1 cellular context compared by ENCODE assay signal in the genomic region with DNA sequence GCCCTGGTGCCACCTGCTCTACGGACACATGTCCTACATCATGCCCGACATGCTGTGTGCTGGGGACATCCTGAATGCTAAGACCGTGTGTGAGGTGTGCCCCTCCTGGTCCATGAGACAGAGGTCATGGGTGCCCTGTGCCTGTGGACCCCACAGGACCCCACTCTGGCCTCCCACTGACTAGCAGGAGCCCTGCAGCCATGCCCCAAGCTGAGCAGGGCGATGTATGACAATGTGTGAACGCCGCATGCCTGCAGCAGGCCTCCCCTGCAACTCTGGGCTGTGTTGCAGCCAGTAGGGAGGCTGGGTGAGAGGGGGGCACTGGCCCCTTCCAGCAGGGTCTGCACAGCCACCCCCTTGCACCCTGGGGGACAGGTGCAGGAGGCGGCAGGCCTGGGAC.
TF ChIP-seq lines count a peak whose summit lies in the region.

No MANE protein-coding gene starts in this region.

TF ChIP-seq in K562, 482 proteins besides CTCF, POLR2A, EP300 and RAD21:
- TF ChIP-seq, protein P1, sequence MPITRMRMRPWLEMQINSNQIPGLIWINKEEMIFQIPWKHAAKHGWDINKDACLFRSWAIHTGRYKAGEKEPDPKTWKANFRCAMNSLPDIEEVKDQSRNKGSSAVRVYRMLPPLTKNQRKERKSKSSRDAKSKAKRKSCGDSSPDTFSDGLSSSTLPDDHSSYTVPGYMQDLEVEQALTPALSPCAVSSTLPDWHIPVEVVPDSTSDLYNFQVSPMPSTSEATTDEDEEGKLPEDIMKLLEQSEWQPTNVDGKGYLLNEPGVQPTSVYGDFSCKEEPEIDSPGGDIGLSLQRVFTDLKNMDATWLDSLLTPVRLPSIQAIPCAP (CRISPR knock-in tag; IDR thresholded peaks at IDR 0.05; ENCODE audit: borderline replicate concordance), result no peak
- no peak for TF ChIP-seq MED1 (CRISPR knock-in tag; IDR thresholded peaks at IDR 0.05; ENCODE audit: borderline replicate concordance)
- no peak for TF ChIP-seq NONO (IDR thresholded peaks at IDR 0.05; ENCODE audit: low read depth in 2 of 2, low read length in 1 of 2)
- no peak for TF ChIP-seq ZBTB17 (CRISPR knock-in tag; IDR thresholded peaks at IDR 0.05)
